Comparison of ENCODE assay signal across 23 cellular contexts in the genomic region with DNA sequence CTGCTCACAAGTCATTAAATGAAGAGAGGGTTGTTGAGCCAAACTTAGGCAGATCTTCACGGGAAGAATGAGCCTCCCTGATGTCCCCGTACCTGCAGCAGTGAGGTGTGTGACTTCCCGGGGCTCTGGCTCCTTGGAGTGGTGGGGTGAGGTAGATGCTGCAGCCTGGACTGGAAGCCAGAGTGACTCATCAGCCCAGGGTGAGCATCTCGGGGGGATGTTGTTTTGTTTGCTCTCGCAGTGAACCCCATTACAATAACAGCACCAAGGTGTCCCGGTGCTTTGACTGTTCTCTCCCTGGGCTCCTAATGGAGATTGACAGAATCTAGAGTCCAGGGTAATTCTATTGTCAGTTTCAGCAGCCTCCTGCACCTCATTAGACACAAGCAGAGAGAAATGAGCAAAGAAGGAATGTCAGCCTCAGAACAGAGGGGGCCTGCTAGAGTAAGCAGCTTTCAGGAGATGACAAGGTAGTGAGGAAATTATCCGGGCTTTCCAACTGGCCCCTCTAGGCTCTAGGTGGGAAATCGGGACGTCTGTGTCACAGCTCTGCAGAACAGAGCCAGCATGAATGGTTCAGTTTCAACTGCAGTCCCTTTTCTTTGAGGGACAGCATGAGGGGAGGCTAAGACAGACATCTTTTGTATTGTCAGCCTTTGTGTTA. TPM values are rescaled to one million over a fixed set of nuclear protein-coding genes. Genes with fewer than 3 reads are reported as not detected.
DNase-seq lines count a peak whose midpoint lies in the region; ATAC-seq and TF ChIP-seq lines count a peak whose summit lies in the region.
"Had no signal": no experiment of that assay in that cellular context is flagged by ENCODE, and none has a peak within 500 bp of the region (broad histone marks: within the 10 kb centered on the region; RNA-seq: fewer than 3 reads in every experiment).

No MANE protein-coding gene starts in this region.

- H3K9me3 ChIP-seq in HUES48 (ENCODE audit: control insufficient read depth, insufficient read depth, low read length) (no peaks in the 10 kb centered on the region), neural cell (ENCODE audit: low read length) (no peaks in the 10 kb centered on the region), sigmoid colon (no peaks in the 10 kb centered on the region)
- H3K9me3 ChIP-seq: SK-N-SH had no signal

- H3K27me3 ChIP-seq in HUES48 (ENCODE audit: control insufficient read depth, insufficient read depth, low read length), result peaks cover 20% of the 10 kb centered on the region
- H3K27me3 ChIP-seq in neural cell (ENCODE audit: insufficient read depth, low read depth, low read length), result no peaks in the 10 kb centered on the region
- no peaks in the 10 kb centered on the region for H3K27me3 ChIP-seq in sigmoid colon

- ATAC-seq in GM21447 (IDR thresholded peaks at IDR 0.05; ENCODE audit: unreplicated experiment), result no peak

- H3K4me2 ChIP-seq in neural cell (ENCODE audit: low read length), result no peak overlapping the region
- H3K4me2 ChIP-seq: KMS-11, PC-9, SK-N-SH had no signal

- no peaks in the 10 kb centered on the region for H3K79me2 ChIP-seq in neural cell (replicated peaks; ENCODE audit: insufficient read depth, low read length)

- no peaks in the 10 kb centered on the region for H3F3A ChIP-seq in neural cell (ENCODE audit: insufficient read depth, low read length, poor library complexity, severe bottlenecking)

- no peaks in the 10 kb centered on the region for H3K36me3 ChIP-seq in HUES48 (ENCODE audit: control insufficient read depth, insufficient read depth, low read length)
- H3K36me3 ChIP-seq in neural cell (ENCODE audit: insufficient read depth, low read length), result no peaks in the 10 kb centered on the region
- H3K36me3 ChIP-seq in sigmoid colon, result no peaks in the 10 kb centered on the region

- TF ChIP-seq EP300 in neural cell (conservative IDR thresholded peaks at IDR 0.05; ENCODE audit: poor library complexity, severe bottlenecking) (peak; percentile 57), sigmoid colon (IDR thresholded peaks at IDR 0.05) (no peak)

- TF ChIP-seq CTCF in neural cell (IDR thresholded peaks at IDR 0.05; ENCODE audit: poor library complexity, severe bottlenecking) (peak; percentile 22), sigmoid colon (IDR thresholded peaks at IDR 0.05) (no peak)

- TF ChIP-seq POLR2A in sigmoid colon (IDR thresholded peaks at IDR 0.05), result no peak

- TF ChIP-seq RAD21 in neural cell (conservative IDR thresholded peaks at IDR 0.05), result peak; percentile 38

- no peaks in the 10 kb centered on the region for H4K20me1 ChIP-seq in neural cell (ENCODE audit: insufficient read depth)

- 80 to 89% methylated on average over 9 of the region's 9 CpGs for WGBS in sigmoid colon, 2 donors

- H3K9ac ChIP-seq in HUES48 (ENCODE audit: low read depth, low read length) (no peak overlapping the region), neural cell (ENCODE audit: low read length) (peak overlapping the region; percentile 13)
- H3K9ac ChIP-seq: KMS-11, SK-N-SH had no signal

- H3K4me3 ChIP-seq in HUES48 (ENCODE audit: low read depth, low read length) (no peak overlapping the region), neural cell (ENCODE audit: low read length) (no peak overlapping the region), sigmoid colon (no peak overlapping the region)
- H3K4me3 ChIP-seq: PC-9 had no signal

- H2AFZ ChIP-seq in neural cell (ENCODE audit: low read depth, low read length), result no peak overlapping the region
- H2AFZ ChIP-seq: PC-9 had no signal

- H3K27ac ChIP-seq in HUES48 (ENCODE audit: low read depth, low read length) (peak overlapping the region; percentile 13), neural cell (ENCODE audit: low read length) (peak overlapping the region; percentile 19), sigmoid colon (no peak overlapping the region)
- H3K27ac ChIP-seq: C4-2B, KMS-11, PC-9 had no signal

- H3K4me1 ChIP-seq in HUES48 (ENCODE audit: control insufficient read depth, insufficient read depth, low read length) (no peaks in the 10 kb centered on the region), sigmoid colon (peaks cover 0 to 4% (median 1%) of the 10 kb centered on the region in 4 donors)

- H3K9me2 ChIP-seq in neural cell (ENCODE audit: insufficient read depth, low read length), result no peaks in the 10 kb centered on the region
- H3K9me2 ChIP-seq: SK-N-SH had no signal

- intact Hi-C loops in sigmoid colon (cut with DNase I), result no loop called here

- DNase-seq in ecto neural progenitor cell (ENCODE audit: low spot score) (peak; percentile 44), sigmoid colon (peak; percentile 9), NCI-H2081 (lab: John Stamatoyannopoulos, UW) (no peak), dedifferentiated amniotic fluid mesenchymal stem cell (ENCODE audit: extremely low spot score) (no peak), NCI-H1694 (lab: John Stamatoyannopoulos, UW) (no peak)
- DNase-seq: Calu3; CD8-positive, alpha-beta memory T cell; DMS153; NCI-H1105; NCI-H146; NCI-H2081 treated with DMSO at 0.1 percent for 48 hours; NCI-H2171 treated with DMSO at 0.1 percent for 48 hours; NCI-H526; PC-9; RPMI8226; SHP77; SK-N-SH had no signal

TF ChIP-seq in neural cell, 6 proteins besides CTCF, POLR2A, EP300 and RAD21:
- TF ChIP-seq MXI1 (conservative IDR thresholded peaks at IDR 0.05; ENCODE audit: poor library complexity, severe bottlenecking), result no peak
- TF ChIP-seq, protein P1, sequence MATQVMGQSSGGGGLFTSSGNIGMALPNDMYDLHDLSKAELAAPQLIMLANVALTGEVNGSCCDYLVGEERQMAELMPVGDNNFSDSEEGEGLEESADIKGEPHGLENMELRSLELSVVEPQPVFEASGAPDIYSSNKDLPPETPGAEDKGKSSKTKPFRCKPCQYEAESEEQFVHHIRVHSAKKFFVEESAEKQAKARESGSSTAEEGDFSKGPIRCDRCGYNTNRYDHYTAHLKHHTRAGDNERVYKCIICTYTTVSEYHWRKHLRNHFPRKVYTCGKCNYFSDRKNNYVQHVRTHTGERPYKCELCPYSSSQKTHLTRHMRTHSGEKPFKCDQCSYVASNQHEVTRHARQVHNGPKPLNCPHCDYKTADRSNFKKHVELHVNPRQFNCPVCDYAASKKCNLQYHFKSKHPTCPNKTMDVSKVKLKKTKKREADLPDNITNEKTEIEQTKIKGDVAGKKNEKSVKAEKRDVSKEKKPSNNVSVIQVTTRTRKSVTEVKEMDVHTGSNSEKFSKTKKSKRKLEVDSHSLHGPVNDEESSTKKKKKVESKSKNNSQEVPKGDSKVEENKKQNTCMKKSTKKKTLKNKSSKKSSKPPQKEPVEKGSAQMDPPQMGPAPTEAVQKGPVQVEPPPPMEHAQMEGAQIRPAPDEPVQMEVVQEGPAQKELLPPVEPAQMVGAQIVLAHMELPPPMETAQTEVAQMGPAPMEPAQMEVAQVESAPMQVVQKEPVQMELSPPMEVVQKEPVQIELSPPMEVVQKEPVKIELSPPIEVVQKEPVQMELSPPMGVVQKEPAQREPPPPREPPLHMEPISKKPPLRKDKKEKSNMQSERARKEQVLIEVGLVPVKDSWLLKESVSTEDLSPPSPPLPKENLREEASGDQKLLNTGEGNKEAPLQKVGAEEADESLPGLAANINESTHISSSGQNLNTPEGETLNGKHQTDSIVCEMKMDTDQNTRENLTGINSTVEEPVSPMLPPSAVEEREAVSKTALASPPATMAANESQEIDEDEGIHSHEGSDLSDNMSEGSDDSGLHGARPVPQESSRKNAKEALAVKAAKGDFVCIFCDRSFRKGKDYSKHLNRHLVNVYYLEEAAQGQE (IDR thresholded peaks at IDR 0.05; ENCODE audit: borderline replicate concordance), result no peak
- TF ChIP-seq SMC3 (conservative IDR thresholded peaks at IDR 0.05; ENCODE audit: poor library complexity), result no peak
- peak; percentile 43 for TF ChIP-seq TAF1 (IDR thresholded peaks at IDR 0.05; ENCODE audit: low read depth)
- TF ChIP-seq POLR2AphosphoS5 (IDR thresholded peaks at IDR 0.05), result peak; percentile 36
- TF ChIP-seq EZH2 (IDR thresholded peaks at IDR 0.05; ENCODE audit: borderline replicate concordance, insufficient read depth, low read length, poor library complexity, severe bottlenecking), result no peak
TF ChIP-seq in neural cell: peak in this region for 2.

RNA-seq across cellular contexts. Expression of gene LRRN2, which starts 36.0 kb away (rescaled TPM):
- polyA plus RNA-seq in neural cell, result 3.3 and 5.2 TPM in 2 replicates
- 8.3 and 9.0 TPM in 2 replicates for polyA minus RNA-seq in neural cell
- 10 to 100 TPM in 1 of 4 donors, 1 to 10 TPM in 3; 4.9 to 14.7 (median 6.7) TPM for total RNA-seq in sigmoid colon
- 1 to 10 TPM; 2.5 to 3.6 (median 3.5) TPM for polyA plus RNA-seq in sigmoid colon
- total RNA-seq: Calu3; CD8-positive, alpha-beta memory T cell; HT-29 had no signal
- polyA plus RNA-seq: CD8-positive, alpha-beta memory T cell; SK-N-SH had no signal

Comparison
In these comparisons a context has a peak if more than half of its experiments do, and no peak if none do; other contexts are left out.
1. H3K27ac ChIP-seq: peak in HUES48 (single experiment) and neural cell (single experiment); none in sigmoid colon (0 of 4).
2. DNase-seq: peak in ecto neural progenitor cell (single experiment) and sigmoid colon (single experiment); none in NCI-H2081 (0 of 2), dedifferentiated amniotic fluid mesenchymal stem cell (single experiment) and NCI-H1694 (single experiment).